In the genomic region with DNA sequence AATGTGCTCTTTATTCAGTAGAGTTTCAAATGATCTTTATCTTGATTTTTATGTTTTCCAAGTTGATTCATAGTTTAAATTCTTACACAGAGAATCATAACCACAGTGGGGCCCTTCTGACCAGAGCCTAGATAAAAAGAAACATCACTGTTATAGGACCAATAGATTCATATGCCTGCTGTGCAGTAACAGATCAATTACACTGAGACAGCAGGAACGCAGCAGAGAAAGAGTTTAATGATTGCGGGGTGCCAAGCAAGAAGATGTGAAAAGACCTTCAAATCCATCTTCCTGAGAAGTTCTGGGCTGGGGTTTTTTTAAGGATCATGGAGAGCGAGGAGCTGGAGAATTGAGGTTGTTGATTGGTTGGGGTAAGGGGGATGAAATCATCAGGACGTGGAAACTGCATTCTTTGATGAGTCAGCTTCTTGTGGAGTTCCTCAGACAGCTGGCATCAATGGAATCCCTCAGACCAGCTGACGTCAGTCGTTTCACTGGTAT, we compare ENCODE assay signal across 13 cellular contexts.
DNase-seq lines count a peak whose midpoint lies in the region; ATAC-seq lines count a peak whose summit lies in the region.
"Had no signal": no experiment of that assay in that cellular context is flagged by ENCODE, and none has a peak within 500 bp of the region (broad histone marks: within the 10 kb centered on the region; RNA-seq: fewer than 3 reads in every experiment).

No MANE protein-coding gene starts in this region.

- no peak for ATAC-seq in HG02623 (IDR thresholded peaks at IDR 0.05; ENCODE audit: unreplicated experiment)
- ATAC-seq in HG03457 (IDR thresholded peaks at IDR 0.05; ENCODE audit: unreplicated experiment) = no peak
- ATAC-seq: left cardiac atrium had no signal

- H3K27ac ChIP-seq in SJSA1 (peak overlapping the region; percentile 96), epithelial cell of prostate (peak overlapping the region; percentile 60)

- DNase-seq in GM04503 (ENCODE audit: low read depth) = peak; percentile 89
- peak; percentile 60 to 65 for DNase-seq in SJSA1 (ENCODE audit: low read depth in 1 of 2, low spot score in 2 of 2)
- peak; percentile 73 for DNase-seq in epithelial cell of prostate (ENCODE audit: low read depth, low spot score)
- DNase-seq in pulmonary artery endothelial cell (ENCODE audit: low read depth, low spot score) = peak; percentile 69
- DNase-seq in NCI-H1092 (lab: John Stamatoyannopoulos, UW) = no peak
- no peak for DNase-seq in NCI-H524 treated with DMSO at 0.1 percent for 48 hours (lab: John Stamatoyannopoulos, UW)
- DNase-seq: activated CD8-positive, alpha-beta memory T cell treated with anti-CD3 and anti-CD28 coated beads, Interleukin-2, amount 50 U/mL, for 4 hours; amygdala; left cardiac atrium; NCI-H1436 treated with DMSO at 0.1 percent for 48 hours; stimulated activated CD4-positive, alpha-beta T cell treated with anti-CD3 and anti-CD28 coated beads, Interleukin-15, amount 100 ng/mL, for 24 hours had no signal

- H3K4me3 ChIP-seq in SJSA1 = no peak overlapping the region

- H3K4me1 ChIP-seq in SJSA1 (replicated peaks) = peaks cover 15% of the 10 kb centered on the region

- H3K27me3 ChIP-seq in SJSA1 (replicated peaks) = no peaks in the 10 kb centered on the region

- no peaks in the 10 kb centered on the region for H3K36me3 ChIP-seq in SJSA1

- H3K9me3 ChIP-seq in SJSA1 (replicated peaks) = peaks cover 3% of the 10 kb centered on the region

Comparison
In these comparisons a context has a peak if more than half of its experiments do, and no peak if none do; other contexts are left out.
1. DNase-seq: peak in GM04503 (single experiment), SJSA1 (2 of 2), epithelial cell of prostate (single experiment) and pulmonary artery endothelial cell (single experiment); none in NCI-H1092 (single experiment) and NCI-H524 treated with DMSO at 0.1 percent for 48 hours (single experiment).